ENCODE assay signal across 14 cellular contexts in the genomic region with DNA sequence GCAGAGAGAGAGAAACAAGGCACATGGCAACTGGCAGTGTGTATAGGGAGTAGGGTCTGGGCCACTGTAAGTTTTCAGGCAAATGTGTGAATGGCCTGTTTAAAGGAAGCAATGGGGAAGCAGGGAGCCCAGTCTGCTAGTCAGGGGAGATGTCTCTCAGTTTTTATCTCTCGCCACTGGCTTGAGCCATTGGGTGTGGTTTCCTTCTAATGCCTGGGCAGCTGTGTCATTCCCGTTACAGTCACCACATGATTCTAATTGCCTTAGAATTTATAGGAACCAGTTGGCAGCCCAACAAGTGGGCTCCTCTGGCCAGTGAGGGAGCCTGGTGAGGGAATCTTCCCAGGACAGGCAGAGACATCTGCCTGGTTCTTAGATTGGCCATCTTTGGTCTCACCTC.
DNase-seq lines count a peak whose midpoint lies in the region; ATAC-seq and TF ChIP-seq lines count a peak whose summit lies in the region.
"Had no signal": no experiment of that assay in that cellular context is flagged by ENCODE, and none has a peak within 500 bp of the region (broad histone marks: within the 10 kb centered on the region; RNA-seq: fewer than 3 reads in every experiment).

No MANE protein-coding gene starts in this region.

- no peak overlapping the region for H2BK12ac ChIP-seq in mesenchymal stem cell (ENCODE audit: low read length in 2 of 2)

- no peaks in the 10 kb centered on the region for H3K4me1 ChIP-seq in mesenchymal stem cell (ENCODE audit: control insufficient read depth, insufficient read depth, low read depth, low read length)

- peaks cover 0 to 8% (median 0%) of the 10 kb centered on the region in 5 experiments for H3K9me3 Mint-ChIP-seq in brain

- no peak for TF ChIP-seq CTCF in brain (conservative IDR thresholded peaks at IDR 0.05)

- H2AK5ac ChIP-seq in mesenchymal stem cell (ENCODE audit: low read length, severe bottlenecking), result no peak overlapping the region

- peak overlapping the region in 3 of 5 experiments; percentile 10 to 33 (median 15) for H3K27ac Mint-ChIP-seq in brain
- H3K27ac Mint-ChIP-seq: nephron had no signal

- H3K23ac ChIP-seq in mesenchymal stem cell (ENCODE audit: low read length in 2 of 2), result no peak overlapping the region

- no peak for ATAC-seq in HG03196 (IDR thresholded peaks at IDR 0.05; ENCODE audit: unreplicated experiment)
- ATAC-seq in GM21737 (IDR thresholded peaks at IDR 0.05; ENCODE audit: unreplicated experiment), result no peak
- ATAC-seq in GM18858 (IDR thresholded peaks at IDR 0.05; ENCODE audit: unreplicated experiment), result no peak

- no peak overlapping the region for H3K4me3 Mint-ChIP-seq in brain
- H3K4me3 Mint-ChIP-seq: nephron had no signal

- no peak overlapping the region for H4K8ac ChIP-seq in mesenchymal stem cell (ENCODE audit: low read length)

- H2BK5ac ChIP-seq in mesenchymal stem cell (ENCODE audit: low read depth, low read length, poor library complexity, severe bottlenecking), result no peak overlapping the region

- peaks cover 20% of the 10 kb centered on the region for H3K4me1 Mint-ChIP-seq in brain

- H2BK15ac ChIP-seq in mesenchymal stem cell (ENCODE audit: low read depth, poor library complexity, severe bottlenecking), result no peak overlapping the region

- no peak overlapping the region for H3K14ac ChIP-seq in mesenchymal stem cell (ENCODE audit: low read length in 2 of 2)

- DNase-seq in DMS 273 (lab: John Stamatoyannopoulos, UW; ENCODE audit: unreplicated experiment), result peak; percentile 60
- DNase-seq in M059J (ENCODE audit: low read depth), result peak; percentile 94
- DNase-seq in mesenchymal stem cell, result peak; percentile 72
- no peak for DNase-seq in NCI-H774 (lab: John Stamatoyannopoulos, UW)
- DNase-seq: activated CD8-positive, alpha-beta memory T cell treated with anti-CD3 and anti-CD28 coated beads for 24 hours; DND-41; RPMI8226; stimulated activated CD4-positive, alpha-beta T cell treated with anti-CD3 and anti-CD28 coated beads, Interleukin-2, amount 100 ng/mL, for 48 hours had no signal

- no peak overlapping the region for H3K4me3 ChIP-seq in mesenchymal stem cell (ENCODE audit: insufficient read depth in 1 of 2, low read depth in 1 of 2, low read length in 2 of 2)
- H3K4me3 ChIP-seq: upper lobe of left lung had no signal

- no peak overlapping the region for H3K4ac ChIP-seq in mesenchymal stem cell (ENCODE audit: low read depth in 1 of 2, low read length in 2 of 2)

- H3K27ac ChIP-seq in mesenchymal stem cell (ENCODE audit: low read length, poor library complexity, severe bottlenecking), result no peak overlapping the region

- peaks cover 10% of the 10 kb centered on the region for H3K79me1 ChIP-seq in mesenchymal stem cell (replicated peaks; ENCODE audit: low read length, poor library complexity, severe bottlenecking)

- WGBS in mesenchymal stem cell, result 35% methylated on average over 2 of the region's 2 CpGs

- peak overlapping the region; percentile 44 for H3K9ac ChIP-seq in mesenchymal stem cell (ENCODE audit: low read length)

- peaks cover 7% of the 10 kb centered on the region for H3K27me3 Mint-ChIP-seq in brain

- no peaks in the 10 kb centered on the region for H3K27me3 ChIP-seq in mesenchymal stem cell (ENCODE audit: control insufficient read depth in 1 of 2, insufficient read depth in 1 of 2, low read length in 2 of 2)
- H3K27me3 ChIP-seq: upper lobe of left lung had no signal

- no peak overlapping the region for H3K4me2 ChIP-seq in mesenchymal stem cell (ENCODE audit: low read length, poor library complexity, severe bottlenecking)

- no peak overlapping the region for H3K18ac ChIP-seq in mesenchymal stem cell (ENCODE audit: low read depth in 1 of 2, low read length in 2 of 2)

- H2AFZ ChIP-seq in mesenchymal stem cell (ENCODE audit: low read depth, low read length), result no peak overlapping the region

- no peaks in the 10 kb centered on the region for H3K9me3 ChIP-seq in mesenchymal stem cell (ENCODE audit: control insufficient read depth, low read length)
- H3K9me3 ChIP-seq: upper lobe of left lung had no signal

- H2BK120ac ChIP-seq in mesenchymal stem cell (ENCODE audit: low read depth, low read length), result no peak overlapping the region

- H4K91ac ChIP-seq in mesenchymal stem cell (ENCODE audit: low read length), result no peak overlapping the region

- H3K36me3 Mint-ChIP-seq in brain, result peaks cover 21% of the 10 kb centered on the region

- peaks cover 0 to 21% of the 10 kb centered on the region in 2 experiments for H3K36me3 ChIP-seq in mesenchymal stem cell (ENCODE audit: control insufficient read depth in 1 of 2, insufficient read depth in 2 of 2, low read depth in 1 of 2, low read length in 2 of 2)
- H3K36me3 ChIP-seq: upper lobe of left lung had no signal
